Comparison of ENCODE assay signal across 1 cellular context in genomic region chr1:37919277-37919676, GRCh38.
TF ChIP-seq lines count a peak whose summit lies in the region.

No MANE protein-coding gene starts in this region.

TF ChIP-seq in WTC11, 78 proteins besides CTCF, POLR2A, EP300 and RAD21 (continued from another document):
- TF ChIP-seq MXD4 (CRISPR knock-in tag; IDR thresholded peaks at IDR 0.05; ENCODE audit: borderline replicate concordance) (no peak), ZNF423 (CRISPR knock-in tag; IDR thresholded peaks at IDR 0.05) (no peak), SMAD3 (CRISPR knock-in tag; IDR thresholded peaks at IDR 0.05; ENCODE audit: borderline replicate concordance) (no peak), SMAD4 (CRISPR knock-in tag; IDR thresholded peaks at IDR 0.05) (no peak), ZNF532 (CRISPR knock-in tag; IDR thresholded peaks at IDR 0.05; ENCODE audit: borderline replicate concordance) (no peak)
